ENCODE assay signal across 15 cellular contexts in genomic region chr6:16201706-16202105, GRCh38. TPM values are rescaled to one million over a fixed set of nuclear protein-coding genes. Genes with fewer than 3 reads are reported as not detected.
DNase-seq lines count a peak whose midpoint lies in the region; ATAC-seq and TF ChIP-seq lines count a peak whose summit lies in the region.
"Had no signal": no experiment of that assay in that cellular context is flagged by ENCODE, and none has a peak within 500 bp of the region (broad histone marks: within the 10 kb centered on the region; RNA-seq: fewer than 3 reads in every experiment).

No MANE protein-coding gene starts in this region.

- H3K36me3 Mint-ChIP-seq in progenitor cell of endocrine pancreas (ENCODE audit: insufficient read depth): peaks cover 1% of the 10 kb centered on the region
- H3K36me3 Mint-ChIP-seq: CD14-positive monocyte; CD8-positive, alpha-beta T cell had no signal

- no peaks in the 10 kb centered on the region for H3K9me2 ChIP-seq in DOHH2 (replicated peaks; ENCODE audit: control insufficient read depth, low read length)
- no peaks in the 10 kb centered on the region for H3K9me2 ChIP-seq in OCI-LY1 (ENCODE audit: low read depth, low read length)
- no peaks in the 10 kb centered on the region for H3K9me2 ChIP-seq in hepatocyte (replicated peaks; ENCODE audit: insufficient read depth)

- H3K4me3 ChIP-seq in DOHH2 (ENCODE audit: low read length): no peak overlapping the region
- no peak overlapping the region for H3K4me3 ChIP-seq in OCI-LY1 (ENCODE audit: low read depth, low read length, poor library complexity, severe bottlenecking)
- no peak overlapping the region for H3K4me3 ChIP-seq in hepatocyte
- H3K4me3 ChIP-seq: GM12878 had no signal

- H3K9me3 Mint-ChIP-seq in progenitor cell of endocrine pancreas (ENCODE audit: low read depth): no peaks in the 10 kb centered on the region
- H3K9me3 Mint-ChIP-seq: CD14-positive monocyte; CD8-positive, alpha-beta T cell; HFFc6 had no signal

- peak overlapping the region; percentile 59 for H3K4me2 ChIP-seq in DOHH2 (ENCODE audit: low read length)
- H3K4me2 ChIP-seq in OCI-LY1 (ENCODE audit: low read length): no peak overlapping the region
- H3K4me2 ChIP-seq in hepatocyte: no peak overlapping the region

- TF ChIP-seq CTCF in DOHH2 (IDR thresholded peaks at IDR 0.05; ENCODE audit: low read depth, low read length, poor library complexity, severe bottlenecking) (no peak), OCI-LY1 (IDR thresholded peaks at IDR 0.05; ENCODE audit: low read length) (no peak), hepatocyte (IDR thresholded peaks at IDR 0.05; ENCODE audit: poor library complexity) (no peak), progenitor cell of endocrine pancreas (IDR thresholded peaks at IDR 0.05; ENCODE audit: unreplicated experiment) (no peak), omental fat pad (IDR thresholded peaks at IDR 0.05) (no peak)

- H3K79me2 ChIP-seq in DOHH2 (ENCODE audit: control insufficient read depth, low read length) (no peaks in the 10 kb centered on the region), OCI-LY1 (ENCODE audit: insufficient read depth, low read length) (no peaks in the 10 kb centered on the region), hepatocyte (no peaks in the 10 kb centered on the region)

- H3K9me3 ChIP-seq in DOHH2 (ENCODE audit: control insufficient read depth, insufficient read depth, low read length): no peaks in the 10 kb centered on the region
- no peaks in the 10 kb centered on the region for H3K9me3 ChIP-seq in OCI-LY1 (ENCODE audit: low read length)
- no peaks in the 10 kb centered on the region for H3K9me3 ChIP-seq in hepatocyte (ENCODE audit: low read depth)

- H3F3A ChIP-seq in DOHH2 (ENCODE audit: control insufficient read depth, insufficient read depth): peaks cover 29% of the 10 kb centered on the region
- peaks cover 18% of the 10 kb centered on the region; the same call in 1 of the 2 replicates for H3F3A ChIP-seq in OCI-LY1 (ENCODE audit: insufficient read depth, low read length)

- no peak for ATAC-seq in omental fat pad (ENCODE audit: low FRiP score)
- ATAC-seq: CD8-positive, alpha-beta T cell; GM12878 had no signal

- H3K4me3 Mint-ChIP-seq in progenitor cell of endocrine pancreas (ENCODE audit: low read depth): no peak overlapping the region
- H3K4me3 Mint-ChIP-seq: CD14-positive monocyte; CD8-positive, alpha-beta T cell had no signal

- peak overlapping the region; percentile 61; the same call in 1 of the 2 replicates for H3K27ac ChIP-seq in DOHH2 (ENCODE audit: low read depth, low read length)
- peak overlapping the region; percentile 61 for H3K27ac ChIP-seq in OCI-LY1 (ENCODE audit: low read depth, low read length, poor library complexity, severe bottlenecking)
- no peak overlapping the region for H3K27ac ChIP-seq in hepatocyte

- H2AFZ ChIP-seq in OCI-LY1 (ENCODE audit: low read length) (no peak overlapping the region), hepatocyte (no peak overlapping the region)

- peak; percentile 18 for DNase-seq in hepatocyte (ENCODE audit: low spot score)
- DNase-seq in progenitor cell of endocrine pancreas (ENCODE audit: low spot score, unreplicated experiment): no peak
- no peak for DNase-seq in activated CD4-positive, alpha-beta T cell treated with anti-CD3 and anti-CD28 coated beads for 4 hours
- no peak for DNase-seq in AG08396 (ENCODE audit: low spot score)
- DNase-seq in omental fat pad (ENCODE audit: low spot score): no peak
- DNase-seq: CD8-positive, alpha-beta T cell; COR-L47; HCEC 1CT; HFFc6; IMR-90 had no signal

- H3K9ac ChIP-seq in OCI-LY1 (ENCODE audit: low read length): no peak overlapping the region

- H3K4me1 ChIP-seq in DOHH2 (ENCODE audit: control insufficient read depth, low read length) (peaks cover 83% of the 10 kb centered on the region), OCI-LY1 (ENCODE audit: insufficient read depth, low read length, severe bottlenecking) (peaks cover 58% of the 10 kb centered on the region), hepatocyte (ENCODE audit: insufficient read depth) (peaks cover 30% of the 10 kb centered on the region)

- peaks cover 27% of the 10 kb centered on the region for H3K4me1 Mint-ChIP-seq in progenitor cell of endocrine pancreas (ENCODE audit: low read depth)

- 67% methylated on average over 1 of the region's 1 CpG for WGBS in hepatocyte (ENCODE audit: low lambda C conversion rate, missing lambda C conversion rate)

- H4K20me1 ChIP-seq in DOHH2 (ENCODE audit: control insufficient read depth, insufficient read depth, low read depth, low read length) (no peaks in the 10 kb centered on the region), OCI-LY1 (ENCODE audit: insufficient read depth, low read length) (no peaks in the 10 kb centered on the region), hepatocyte (ENCODE audit: insufficient read depth, poor library complexity, severe bottlenecking) (no peaks in the 10 kb centered on the region)

- peak overlapping the region; percentile 37 for H3K27ac Mint-ChIP-seq in progenitor cell of endocrine pancreas
- H3K27ac Mint-ChIP-seq: CD14-positive monocyte; CD8-positive, alpha-beta T cell; HFFc6 had no signal

- peaks cover 2% of the 10 kb centered on the region; the same call in 1 of the 2 replicates for H3K36me3 ChIP-seq in DOHH2 (ENCODE audit: control insufficient read depth, low read length)
- H3K36me3 ChIP-seq in OCI-LY1 (ENCODE audit: insufficient read depth, low read length): no peaks in the 10 kb centered on the region
- no peaks in the 10 kb centered on the region for H3K36me3 ChIP-seq in hepatocyte (replicated peaks; ENCODE audit: insufficient read depth, low read depth)

- H3K27me3 Mint-ChIP-seq in progenitor cell of endocrine pancreas: peaks cover 1% of the 10 kb centered on the region

- no peaks in the 10 kb centered on the region for H3K27me3 ChIP-seq in DOHH2 (ENCODE audit: control insufficient read depth, low read length)
- no peaks in the 10 kb centered on the region for H3K27me3 ChIP-seq in OCI-LY1 (ENCODE audit: insufficient read depth, low read length)
- H3K27me3 ChIP-seq in hepatocyte: no peaks in the 10 kb centered on the region

RNA-seq across cellular contexts. Expression of gene GMPR, which starts 36.7 kb away (rescaled TPM):
- total RNA-seq in hepatocyte: 6.1 and 8.7 TPM in 2 replicates
- 16.5 and 16.6 TPM in 2 replicates for polyA plus RNA-seq in hepatocyte
- total RNA-seq in progenitor cell of endocrine pancreas: 0.50 and 1.3 TPM in 2 replicates
- 10 to 100 TPM in 2 of 4 donors, 1 to 10 TPM in 2; 2.4 to 24.5 (median 9.9) TPM for total RNA-seq in omental fat pad
- total RNA-seq: G401 had no signal
